ENCODE assay signal across 17 cellular contexts in genomic region chr20:16590234-16590633, GRCh38. TPM values are rescaled to one million over a fixed set of nuclear protein-coding genes. Genes with fewer than 3 reads are reported as not detected.
A peak's percentile ranks its signal among the peaks of the same experiment; 100 is the strongest.
DNase-seq lines count a peak whose midpoint lies in the region; ATAC-seq and TF ChIP-seq lines count a peak whose summit lies in the region.
"Had no signal": no experiment of that assay in that cellular context is flagged by ENCODE, and none has a peak within 500 bp of the region (broad histone marks: within the 10 kb centered on the region; RNA-seq: fewer than 3 reads in every experiment).

No MANE protein-coding gene starts in this region.

- no peaks in the 10 kb centered on the region for H4K20me1 ChIP-seq in BLaER1
- H4K20me1 ChIP-seq in GM23338 (replicated peaks; ENCODE audit: insufficient read depth): no peaks in the 10 kb centered on the region
- H4K20me1 ChIP-seq in neural cell (ENCODE audit: insufficient read depth): no peaks in the 10 kb centered on the region

- TF ChIP-seq RAD21 in neural cell (conservative IDR thresholded peaks at IDR 0.05): no peak

- H3K27me3 Mint-ChIP-seq in GM23338 (ENCODE audit: insufficient read depth, low read depth, poor library complexity): no peaks in the 10 kb centered on the region

- H2AFZ ChIP-seq in GM23338: 0 out of 2 replicates have a peak overlapping the region, but pooled peaks have one; percentile 5
- H2AFZ ChIP-seq in neural cell (ENCODE audit: low read depth, low read length): no peak overlapping the region

- no peak overlapping the region for H3K4me3 Mint-ChIP-seq in GM23338
- H3K4me3 Mint-ChIP-seq: B cell; CD4-positive, alpha-beta T cell; CD8-positive, alpha-beta T cell had no signal

- no peak overlapping the region for H3K27ac Mint-ChIP-seq in GM23338
- H3K27ac Mint-ChIP-seq: B cell; CD4-positive, alpha-beta T cell; CD8-positive, alpha-beta T cell had no signal

- in situ Hi-C loops in GM13976 (cut with MboI; ENCODE audit: low sequenced_read_pairs, unreplicated experiment): no loop called here

- H3F3A ChIP-seq in GM23338 (replicated peaks; ENCODE audit: low read depth) (no peaks in the 10 kb centered on the region), neural cell (ENCODE audit: insufficient read depth, low read length, poor library complexity, severe bottlenecking) (no peaks in the 10 kb centered on the region)

- ATAC-seq in GM23338: no peak
- no peak for ATAC-seq in GM18517 (IDR thresholded peaks at IDR 0.05; ENCODE audit: unreplicated experiment)
- ATAC-seq: CD8-positive, alpha-beta T cell had no signal

- H3K27ac ChIP-seq in BLaER1 (no peak overlapping the region), GM23338 (ENCODE audit: low read depth) (no peak overlapping the region), neural cell (ENCODE audit: low read length) (peak overlapping the region; percentile 75)
- H3K27ac ChIP-seq: 22Rv1, A549, C4-2B had no signal

- H3K4me1 ChIP-seq in BLaER1 (peaks cover 13% of the 10 kb centered on the region), GM23338 (ENCODE audit: insufficient read depth) (no peaks in the 10 kb centered on the region)
- H3K4me1 ChIP-seq: A549 had no signal

- DNase-seq in GM23338 (ENCODE audit: low spot score) (no peak), GM13976 (ENCODE audit: low spot score) (no peak)
- no peak for DNase-seq in stimulated activated naive CD4-positive, alpha-beta T cell (lab: John Stamatoyannopoulos, UW)
- DNase-seq: AML-193; Caco-2; Calu3; CD4-positive, alpha-beta T cell; CD8-positive, alpha-beta T cell; DMS79 treated with DMSO at 0.1 percent for 48 hours; GF-D8 had no signal

- TF ChIP-seq EP300 in neural cell (conservative IDR thresholded peaks at IDR 0.05; ENCODE audit: poor library complexity, severe bottlenecking): peak; percentile 89

- H3K9me3 Mint-ChIP-seq in GM23338: no peaks in the 10 kb centered on the region
- H3K9me3 Mint-ChIP-seq: CD4-positive, alpha-beta T cell; CD8-positive, alpha-beta T cell had no signal

- H3K4me1 Mint-ChIP-seq in GM23338: peaks cover 10% of the 10 kb centered on the region
- H3K4me1 Mint-ChIP-seq: B cell had no signal

- no peaks in the 10 kb centered on the region for H3K36me3 ChIP-seq in BLaER1
- no peaks in the 10 kb centered on the region for H3K36me3 ChIP-seq in GM23338 (ENCODE audit: insufficient read depth)
- H3K36me3 ChIP-seq in neural cell (ENCODE audit: insufficient read depth, low read length): no peaks in the 10 kb centered on the region

- H3K4me2 ChIP-seq in BLaER1 (peak overlapping the region; percentile 33; the same call in 1 of the 2 replicates), GM23338 (no peak overlapping the region), neural cell (ENCODE audit: low read length) (no peak overlapping the region)
- H3K4me2 ChIP-seq: A549 had no signal

- H3K4me3 ChIP-seq in BLaER1 (no peak overlapping the region), GM23338 (no peak overlapping the region), neural cell (ENCODE audit: low read length) (peak overlapping the region; percentile 33)
- H3K4me3 ChIP-seq: A549 had no signal

- H3K9me2 ChIP-seq in GM23338 (ENCODE audit: insufficient read depth) (peaks cover 8% of the 10 kb centered on the region; the same call in 1 of the 2 replicates), neural cell (ENCODE audit: insufficient read depth, low read length) (no peaks in the 10 kb centered on the region)

- no peaks in the 10 kb centered on the region for H3K27me3 ChIP-seq in BLaER1
- no peaks in the 10 kb centered on the region for H3K27me3 ChIP-seq in GM23338 (ENCODE audit: insufficient read depth)
- H3K27me3 ChIP-seq in neural cell (ENCODE audit: insufficient read depth, low read depth, low read length): no peaks in the 10 kb centered on the region

- H3K9me3 ChIP-seq in BLaER1: no peaks in the 10 kb centered on the region
- no peaks in the 10 kb centered on the region for H3K9me3 ChIP-seq in neural cell (ENCODE audit: low read length)
- H3K9me3 ChIP-seq: A549, Caco-2 had no signal

- no peak for TF ChIP-seq CTCF in GM23338 (conservative IDR thresholded peaks at IDR 0.05; ENCODE audit: low read depth in 2 of 2)
- TF ChIP-seq CTCF in neural cell (IDR thresholded peaks at IDR 0.05; ENCODE audit: poor library complexity, severe bottlenecking): no peak
- no peak for TF ChIP-seq CTCF in GM13976 (IDR thresholded peaks at IDR 0.05; ENCODE audit: borderline replicate concordance, control extremely low read depth, extremely low read depth, insufficient read depth, missing control alignments)

- no peak overlapping the region for H3K9ac ChIP-seq in BLaER1
- H3K9ac ChIP-seq in neural cell (ENCODE audit: low read length): no peak overlapping the region

- H3K79me2 ChIP-seq in GM23338 (replicated peaks; ENCODE audit: insufficient read depth) (no peaks in the 10 kb centered on the region), neural cell (replicated peaks; ENCODE audit: insufficient read depth, low read length) (no peaks in the 10 kb centered on the region)

- H3K36me3 Mint-ChIP-seq in GM23338 (ENCODE audit: low read depth): no peaks in the 10 kb centered on the region
- H3K36me3 Mint-ChIP-seq: CD8-positive, alpha-beta T cell had no signal

TF ChIP-seq in GM23338, 12 proteins besides CTCF, POLR2A, EP300 and RAD21:
- TF ChIP-seq, protein P1, sequence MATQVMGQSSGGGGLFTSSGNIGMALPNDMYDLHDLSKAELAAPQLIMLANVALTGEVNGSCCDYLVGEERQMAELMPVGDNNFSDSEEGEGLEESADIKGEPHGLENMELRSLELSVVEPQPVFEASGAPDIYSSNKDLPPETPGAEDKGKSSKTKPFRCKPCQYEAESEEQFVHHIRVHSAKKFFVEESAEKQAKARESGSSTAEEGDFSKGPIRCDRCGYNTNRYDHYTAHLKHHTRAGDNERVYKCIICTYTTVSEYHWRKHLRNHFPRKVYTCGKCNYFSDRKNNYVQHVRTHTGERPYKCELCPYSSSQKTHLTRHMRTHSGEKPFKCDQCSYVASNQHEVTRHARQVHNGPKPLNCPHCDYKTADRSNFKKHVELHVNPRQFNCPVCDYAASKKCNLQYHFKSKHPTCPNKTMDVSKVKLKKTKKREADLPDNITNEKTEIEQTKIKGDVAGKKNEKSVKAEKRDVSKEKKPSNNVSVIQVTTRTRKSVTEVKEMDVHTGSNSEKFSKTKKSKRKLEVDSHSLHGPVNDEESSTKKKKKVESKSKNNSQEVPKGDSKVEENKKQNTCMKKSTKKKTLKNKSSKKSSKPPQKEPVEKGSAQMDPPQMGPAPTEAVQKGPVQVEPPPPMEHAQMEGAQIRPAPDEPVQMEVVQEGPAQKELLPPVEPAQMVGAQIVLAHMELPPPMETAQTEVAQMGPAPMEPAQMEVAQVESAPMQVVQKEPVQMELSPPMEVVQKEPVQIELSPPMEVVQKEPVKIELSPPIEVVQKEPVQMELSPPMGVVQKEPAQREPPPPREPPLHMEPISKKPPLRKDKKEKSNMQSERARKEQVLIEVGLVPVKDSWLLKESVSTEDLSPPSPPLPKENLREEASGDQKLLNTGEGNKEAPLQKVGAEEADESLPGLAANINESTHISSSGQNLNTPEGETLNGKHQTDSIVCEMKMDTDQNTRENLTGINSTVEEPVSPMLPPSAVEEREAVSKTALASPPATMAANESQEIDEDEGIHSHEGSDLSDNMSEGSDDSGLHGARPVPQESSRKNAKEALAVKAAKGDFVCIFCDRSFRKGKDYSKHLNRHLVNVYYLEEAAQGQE (IDR thresholded peaks at IDR 0.05; ENCODE audit: unreplicated experiment): no peak
- TF ChIP-seq ZNF331 (CRISPR knock-in tag; IDR thresholded peaks at IDR 0.05; ENCODE audit: low read depth) (no peak), NANOG (IDR thresholded peaks at IDR 0.05; ENCODE audit: borderline replicate concordance) (no peak)
TF ChIP-seq in GM23338: peak in this region for 0.

TF ChIP-seq in neural cell, 6 proteins besides CTCF, POLR2A, EP300 and RAD21:
- TF ChIP-seq MXI1 (conservative IDR thresholded peaks at IDR 0.05; ENCODE audit: poor library complexity, severe bottlenecking): no peak
- TF ChIP-seq POLR2AphosphoS5 (IDR thresholded peaks at IDR 0.05): peak; percentile 50
TF ChIP-seq in neural cell: peak in this region for 1.

RNA-seq across cellular contexts. Expression of gene KIF16B, which starts 17.0 kb away (rescaled TPM):
- 11.1 and 12.8 TPM in 2 replicates for total RNA-seq in GM23338 (2014; rRNA removed; shearing (Covaris generic))
- polyA plus RNA-seq in GM23338 (2016; fragmentation: Nextera tagmentation; extraction: Ambion mirVana) (5.5 and 6.5 TPM in 2 replicates), neural cell (3.0 and 3.8 TPM in 2 replicates)
- 15.6 and 18.6 TPM in 2 replicates for polyA minus RNA-seq in neural cell
